ENCODE assay signal across 15 cellular contexts in genomic region chr18:58132595-58133191, GRCh38.
"Had no signal": no experiment of that assay in that cellular context is flagged by ENCODE, and none has a peak within 500 bp of the region (broad histone marks: within the 10 kb centered on the region; RNA-seq: fewer than 3 reads in every experiment).

No MANE protein-coding gene starts in this region.

- H3K4me3 ChIP-seq: breast epithelium, left ventricle myocardium inferior, tibial artery, uterus had no signal

- ATAC-seq: foreskin keratinocyte had no signal

- H3K27ac ChIP-seq: breast epithelium, foreskin keratinocyte, left ventricle myocardium inferior, tibial artery, uterus had no signal

- H3K4me1 ChIP-seq: breast epithelium, foreskin keratinocyte, left ventricle myocardium inferior, tibial artery, uterus had no signal

- H3K9me3 ChIP-seq: breast epithelium, left ventricle myocardium inferior, tibial artery, uterus had no signal

- H3K36me3 ChIP-seq: breast epithelium, left ventricle myocardium inferior, tibial artery, uterus had no signal

- H3K27me3 ChIP-seq: breast epithelium, foreskin keratinocyte, tibial artery, uterus had no signal

- DNase-seq: activated CD4-positive, alpha-beta memory T cell treated with anti-CD3 and anti-CD28 coated beads for 36 hours; activated gamma-delta T cell; activated T-cell treated with anti-CD3 and anti-CD28 coated beads, Interleukin-2, amount 50 U/mL, for 48 hours; aorta; endodermal cell; foreskin keratinocyte; head of caudate nucleus; left ventricle myocardium inferior; mesendoderm; stimulated activated CD4-positive, alpha-beta T cell treated with anti-CD3 and anti-CD28 coated beads, Interleukin-15, amount 100 ng/mL, for 24 hours; stimulated activated CD4-positive, alpha-beta T cell treated with anti-CD3 and anti-CD28 coated beads, Interleukin-4, amount 100 ng/mL, for 4 hours; T1000; tibial artery; uterus had no signal
